Comparison of ENCODE assay signal across 8 cellular contexts in the genomic region with DNA sequence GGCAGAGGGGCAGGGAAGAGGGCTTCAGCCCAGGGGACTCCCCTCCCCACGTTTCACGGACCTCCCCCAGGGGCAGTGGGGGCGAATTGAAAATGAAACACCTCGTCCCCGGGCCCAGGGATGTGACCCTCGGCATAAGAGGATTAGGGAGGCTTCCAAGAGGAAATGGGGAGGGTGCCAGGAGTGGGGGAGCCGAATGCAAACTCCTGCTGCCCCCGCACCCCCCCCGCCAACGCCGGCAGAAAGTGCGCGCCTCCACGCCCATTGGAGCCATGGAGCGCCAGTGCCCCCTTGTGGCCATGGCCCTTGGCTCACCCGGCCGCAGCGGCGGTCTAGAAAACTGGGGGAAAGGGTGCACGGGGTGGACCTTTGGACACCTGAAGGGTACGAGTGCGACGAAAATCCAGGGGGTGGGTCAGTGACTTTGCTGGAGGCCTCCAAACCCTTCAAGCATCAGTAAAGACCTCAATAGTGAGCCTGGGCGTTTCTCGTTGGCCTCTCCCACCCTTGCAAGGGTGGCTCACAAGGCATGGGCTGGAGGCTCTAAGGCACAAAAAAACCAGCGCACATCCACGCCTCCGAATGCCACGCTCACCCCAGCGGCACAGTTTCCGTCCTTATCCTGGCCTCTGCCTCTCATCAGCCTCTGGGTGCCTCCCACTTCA.
DNase-seq lines count a peak whose midpoint lies in the region; ATAC-seq and TF ChIP-seq lines count a peak whose summit lies in the region.

No MANE protein-coding gene starts in this region.

- no peak for TF ChIP-seq EP300 in stomach (IDR thresholded peaks at IDR 0.05)

- H3K4me1 Mint-ChIP-seq in neural crest cell: no peaks in the 10 kb centered on the region

- ATAC-seq in GM21619 (IDR thresholded peaks at IDR 0.05; ENCODE audit: unreplicated experiment): no peak

- in situ Hi-C loops in HAP-1 (cut with MboI; ENCODE audit: low sequenced_read_pairs): loop anchor here (25.0 kb wide), 2 partner anchors 774 to 1099 kb away; no protein-coding TSS in a partner anchor

- intact Hi-C loops in stomach (cut with DNase I; ENCODE audit: low total_unique reads): loop anchor here (5.0 kb wide), 1 partner anchor 464 kb away; no protein-coding TSS in a partner anchor

- no peaks in the 10 kb centered on the region for H3K9me3 Mint-ChIP-seq in neural crest cell

- peak; percentile 92 for TF ChIP-seq CTCF in fibroblast of the aortic adventitia (IDR thresholded peaks at IDR 0.05; ENCODE audit: insufficient read depth, low read length)
- TF ChIP-seq CTCF in neural crest cell (conservative IDR thresholded peaks at IDR 0.05): peak; percentile 76
- TF ChIP-seq CTCF in stomach (IDR thresholded peaks at IDR 0.05): peak in 5 of 7 experiments; percentile 38 to 84 (median 80)

- DNase-seq in D341Med (ENCODE audit: low spot score) (peak; percentile 84), HAP-1 (ENCODE audit: low spot score in 2 of 2) (peak; percentile 89 to 96), NCI-H82 (lab: John Stamatoyannopoulos, UW) (peak; percentile 86), activated T-helper 1 cell treated with Interleukin-2 at 50 U/mL for 16 hours (ENCODE audit: low read depth) (peak; percentile 29), fibroblast of the aortic adventitia (ENCODE audit: low read depth) (peak; percentile 26), neural crest cell (ENCODE audit: low read depth, low spot score) (peak; percentile 61), stomach (peak; percentile 67)

- H3K4me3 ChIP-seq in HAP-1: peak overlapping the region; percentile 11
- peak overlapping the region; percentile 55 for H3K4me3 ChIP-seq in fibroblast of the aortic adventitia (ENCODE audit: low read depth, low read length)
- peak overlapping the region; percentile 43 to 45 (median 44) for H3K4me3 ChIP-seq in stomach

- H3K4me3 Mint-ChIP-seq in neural crest cell: no peak overlapping the region

- peaks cover 47% of the 10 kb centered on the region for H3K4me1 ChIP-seq in HAP-1
- peaks cover 0 to 21% (median 18%) of the 10 kb centered on the region in 4 donors for H3K4me1 ChIP-seq in stomach

- 0 to 18% (median 7%) methylated on average over 8 to 31 of the region's 31 CpGs for WGBS in stomach, 5 donors

- no peaks in the 10 kb centered on the region for H3K9me3 ChIP-seq in HAP-1
- no peaks in the 10 kb centered on the region for H3K9me3 ChIP-seq in stomach

- no peaks in the 10 kb centered on the region for H3K36me3 Mint-ChIP-seq in neural crest cell (ENCODE audit: low read depth)

- H3K27ac Mint-ChIP-seq in neural crest cell (ENCODE audit: unreplicated experiment): no peak overlapping the region

- H3K27me3 ChIP-seq in HAP-1 (ENCODE audit: low read depth) (no peaks in the 10 kb centered on the region), stomach (peaks cover 0 to 31% (median 2%) of the 10 kb centered on the region in 3 donors)

- no peaks in the 10 kb centered on the region for H3K27me3 Mint-ChIP-seq in neural crest cell (ENCODE audit: low read depth)

- peak overlapping the region in 3 of 5 donors; percentile 38 to 74 (median 48) for H3K27ac ChIP-seq in stomach

- no peak for TF ChIP-seq POLR2A in stomach (IDR thresholded peaks at IDR 0.05)

- H3K36me3 ChIP-seq in HAP-1 (replicated peaks) (no peaks in the 10 kb centered on the region), stomach (no peaks in the 10 kb centered on the region)

Comparison
In these comparisons a context has a peak if more than half of its experiments do, and no peak if none do; other contexts are left out.
1. DNase-seq: peak in every context shown above with its lines; median percentile 92 in HAP-1; 86 in NCI-H82; 84 in D341Med; 67 in stomach; 61 in neural crest cell; 29 in activated T-helper 1 cell treated with Interleukin-2 at 50 U/mL for 16 hours; 26 in fibroblast of the aortic adventitia.